14 cellular contexts compared by ENCODE assay signal in genomic region chr4:1195109-1195671, GRCh38. TPM values are rescaled to one million over a fixed set of nuclear protein-coding genes. Genes with fewer than 3 reads are reported as not detected.
DNase-seq lines count a peak whose midpoint lies in the region; ATAC-seq and TF ChIP-seq lines count a peak whose summit lies in the region.
"Had no signal": no experiment of that assay in that cellular context is flagged by ENCODE, and none has a peak within 500 bp of the region (broad histone marks: within the 10 kb centered on the region; RNA-seq: fewer than 3 reads in every experiment).

No MANE protein-coding gene starts in this region.

- intact Hi-C loops in Right ventricle myocardium superior (cut with DNase I): no loop called here
- intact Hi-C loops in heart right ventricle (cut with DNase I): no loop called here
- intact Hi-C loops in ovary (cut with DNase I): no loop called here
- intact Hi-C loops in sciatic nerve (cut with DNase I): no loop called here

- no peaks in the 10 kb centered on the region for H3K9me3 ChIP-seq in heart right ventricle
- H3K9me3 ChIP-seq in ovary: no peaks in the 10 kb centered on the region
- H3K9me3 ChIP-seq: tibial nerve had no signal

- CTCF ChIA-PET in GM10248 (lab: Yijun Ruan, JAX): interaction anchor here (1.0 kb wide), 1 partner anchor 12 kb away, joined by 3 read pairs; no protein-coding TSS in a partner anchor

- H3K4me1 ChIP-seq in heart right ventricle (peaks cover 15 to 37% (median 33%) of the 10 kb centered on the region in 9 donors), ovary (ENCODE audit: insufficient read depth) (peaks cover 29% of the 10 kb centered on the region)

- 89 to 92% methylated on average over 27 to 29 of the region's 29 CpGs for WGBS in heart right ventricle, 2 donors
- WGBS in ovary, 3 donors: 82 to 89% (median 87%) methylated on average over 20 to 29 of the region's 29 CpGs

- no peak for ATAC-seq in Right ventricle myocardium superior (ENCODE audit: poor library complexity)
- no peak for ATAC-seq in heart right ventricle
- no peak for ATAC-seq in sciatic nerve
- ATAC-seq: activated CD4-positive, CD25-positive, alpha-beta regulatory T cell treated with anti-CD3 and anti-CD28 coated beads, Interleukin-2, amount 50 U/mL, for 24 hours; activated T-cell treated with anti-CD3 and anti-CD28 coated beads, Interleukin-2, amount 50 U/mL, for 72 hours; left colon had no signal

- peak overlapping the region in 5 of 10 donors; percentile 15 to 77 (median 73) for H3K27ac ChIP-seq in heart right ventricle
- H3K27ac ChIP-seq in ovary: no peak overlapping the region

- POLR2A ChIA-PET in GM10248 (lab: Yijun Ruan, JAX): no interaction called here

- no peaks in the 10 kb centered on the region for H3K27me3 ChIP-seq in heart right ventricle
- H3K27me3 ChIP-seq in ovary: no peaks in the 10 kb centered on the region
- H3K27me3 ChIP-seq: tibial nerve had no signal

- H3K4me3 ChIP-seq in heart right ventricle (no peak overlapping the region), fibroblast of mammary gland (ENCODE audit: control insufficient read depth, low read depth, low read length) (peak overlapping the region; percentile 28), ovary (no peak overlapping the region)
- H3K4me3 ChIP-seq: tibial nerve had no signal

- DNase-seq in Right ventricle myocardium superior (peak; percentile 39), heart right ventricle (no peak), fibroblast of mammary gland (ENCODE audit: low read depth) (peak; percentile 60), ovary (peak in 3 of 5 donors; percentile 25 to 40 (median 38)), GM10248 (ENCODE audit: extremely low spot score) (no peak), sciatic nerve (ENCODE audit: low spot score) (no peak), NCI-H1694 (lab: John Stamatoyannopoulos, UW) (no peak)
- no peak for DNase-seq in activated CD4-positive, alpha-beta T cell treated with anti-CD3 and anti-CD28 coated beads for 1 hour
- DNase-seq: activated T-cell treated with anti-CD3 and anti-CD28 coated beads, Interleukin-2, amount 50 U/mL, for 72 hours; NCI-H2171 treated with DMSO at 0.1 percent for 48 hours; nephron progenitor cell had no signal

- TF ChIP-seq POLR2A in ovary (IDR thresholded peaks at IDR 0.05): no peak

- H3K36me3 ChIP-seq in heart right ventricle (no peaks in the 10 kb centered on the region), ovary (no peaks in the 10 kb centered on the region)
- H3K36me3 ChIP-seq: tibial nerve had no signal

- TF ChIP-seq CTCF in heart right ventricle (IDR thresholded peaks at IDR 0.05): no peak
- no peak for TF ChIP-seq CTCF in fibroblast of mammary gland (conservative IDR thresholded peaks at IDR 0.05; ENCODE audit: control insufficient read depth, insufficient read depth, low read depth, low read length)
- TF ChIP-seq CTCF in ovary (IDR thresholded peaks at IDR 0.05): no peak
- no peak for TF ChIP-seq CTCF in GM10248 (IDR thresholded peaks at IDR 0.05; ENCODE audit: control extremely low read depth, extremely low read depth, low read depth, missing control alignments)

- TF ChIP-seq EP300 in ovary (IDR thresholded peaks at IDR 0.05): no peak

RNA-seq across cellular contexts. Expression of gene SPON2, which starts 22.8 kb away (rescaled TPM):
- 15.6 TPM for total RNA-seq in Right ventricle myocardium superior
- 10 to 100 TPM in 7 of 10 donors, 1 to 10 TPM in 3; 5.3 to 25.5 (median 11.6) TPM for total RNA-seq in heart right ventricle
- 10 to 100 TPM; 14.5 to 40.5 TPM for polyA plus RNA-seq in heart right ventricle
- 100 to 1,000 TPM in 1 of 7 donors, 10 to 100 TPM in 6; 12.2 to 104 (median 55.3) TPM for total RNA-seq in ovary
- 10 to 100 TPM in 1 of 2 donors, 1 to 10 TPM in 1; 8.0 to 46.2 TPM for polyA plus RNA-seq in ovary
- total RNA-seq in sciatic nerve: 35.6 TPM

RNA-seq across cellular contexts. Expression of gene CTBP1, which starts 53.7 kb away (rescaled TPM):
- total RNA-seq in Right ventricle myocardium superior (133 TPM), heart right ventricle (100 to 1,000 TPM; 115 to 132 (median 122) TPM), ovary (100 to 1,000 TPM in 6 of 7 donors, 10 to 100 TPM in 1; 89.5 to 231 (median 154) TPM), sciatic nerve (143 TPM)
- polyA plus RNA-seq in heart right ventricle (100 to 1,000 TPM in 1 of 2 donors, 10 to 100 TPM in 1; 98.6 to 105 TPM), ovary (100 to 1,000 TPM in 1 of 2 donors, 10 to 100 TPM in 1; 45.7 to 124 TPM)

Comparison
In these comparisons a context has a peak if more than half of its experiments do, and no peak if none do; other contexts are left out.
1. DNase-seq: peak in Right ventricle myocardium superior (single experiment), fibroblast of mammary gland (single experiment) and ovary (3 of 5); none in heart right ventricle (0 of 2), GM10248 (single experiment), sciatic nerve (single experiment), activated CD4-positive, alpha-beta T cell treated with anti-CD3 and anti-CD28 coated beads for 1 hour (single experiment) and NCI-H1694 (single experiment).